In genomic region chrX:108268434-108269080, GRCh38 we compare ENCODE assay signal across 17 cellular contexts.
DNase-seq lines count a peak whose midpoint lies in the region; ATAC-seq, FAIRE-seq and TF ChIP-seq lines count a peak whose summit lies in the region.
"Had no signal": no experiment of that assay in that cellular context is flagged by ENCODE, and none has a peak within 500 bp of the region (broad histone marks: within the 10 kb centered on the region; RNA-seq: fewer than 3 reads in every experiment).

No MANE protein-coding gene starts in this region.

- no peaks in the 10 kb centered on the region for H3K27me3 ChIP-seq in astrocyte (ENCODE audit: insufficient read depth, low read length)
- no peaks in the 10 kb centered on the region for H3K27me3 ChIP-seq in upper lobe of right lung
- H3K27me3 ChIP-seq in CD4-positive, alpha-beta T cell (ENCODE audit: control insufficient read depth, insufficient read depth, low read length) = peaks cover 5% of the 10 kb centered on the region
- H3K27me3 ChIP-seq: colonic mucosa, Peyer's patch had no signal

- no peak overlapping the region for H3K4me3 Mint-ChIP-seq in astrocyte (ENCODE audit: unreplicated experiment)
- H3K4me3 Mint-ChIP-seq in CD4-positive, alpha-beta T cell = no peak overlapping the region
- H3K4me3 Mint-ChIP-seq: stimulated activated naive CD8-positive, alpha-beta T cell treated with anti-CD3 and anti-CD28 coated beads, Interleukin-15, Interleukin-2, amounts not matched to agents 100 ng/mL and 50 ng/mL, for 24 hours had no signal

- H3K36me3 ChIP-seq in astrocyte (ENCODE audit: insufficient read depth, low read length) (no peaks in the 10 kb centered on the region), upper lobe of right lung (no peaks in the 10 kb centered on the region)
- H3K36me3 ChIP-seq: colonic mucosa, Peyer's patch, prostate gland had no signal

- H3K9me3 Mint-ChIP-seq in astrocyte (ENCODE audit: unreplicated experiment) = no peaks in the 10 kb centered on the region
- no peaks in the 10 kb centered on the region for H3K9me3 Mint-ChIP-seq in CD4-positive, alpha-beta T cell
- H3K9me3 Mint-ChIP-seq: activated T-helper 2 cell treated with anti-CD3 and anti-CD28 coated beads, Interferon-gamma antibody, Interleukin-2, Interleukin-4, amounts not matched to agents 10 μg/mL and 5 μg/mL and 100 μg/mL, durations not matched to agents 14 hours and 24 hours and 36 hours; stimulated activated naive CD8-positive, alpha-beta T cell treated with anti-CD3 and anti-CD28 coated beads, Interleukin-15, Interleukin-2, amounts not matched to agents 100 ng/mL and 50 ng/mL, for 24 hours had no signal

- POLR2A ChIA-PET in CD4-positive, alpha-beta T cell (lab: Charles Lee) = no interaction called here

- FAIRE-seq in astrocyte (lab: Jason Lieb, UNC) = peak; percentile 80

- CTCF ChIA-PET in CD4-positive, alpha-beta T cell (lab: Charles Lee) = interaction anchor here (1.1 kb wide), 1 partner anchor 44 kb away, joined by 3 read pairs; no protein-coding TSS in a partner anchor

- no peak overlapping the region for H3K4me2 ChIP-seq in astrocyte (ENCODE audit: low read length)

- no peak overlapping the region for H3K27ac Mint-ChIP-seq in astrocyte (ENCODE audit: unreplicated experiment)
- H3K27ac Mint-ChIP-seq in CD4-positive, alpha-beta T cell = no peak overlapping the region
- H3K27ac Mint-ChIP-seq: activated T-helper 2 cell treated with anti-CD3 and anti-CD28 coated beads, Interferon-gamma antibody, Interleukin-2, Interleukin-4, amounts not matched to agents 10 μg/mL and 5 μg/mL and 100 μg/mL, durations not matched to agents 14 hours and 24 hours and 36 hours; stimulated activated naive CD8-positive, alpha-beta T cell treated with anti-CD3 and anti-CD28 coated beads, Interleukin-15, Interleukin-2, amounts not matched to agents 100 ng/mL and 50 ng/mL, for 24 hours had no signal

- no peaks in the 10 kb centered on the region for H3K36me3 Mint-ChIP-seq in astrocyte (ENCODE audit: low read depth, unreplicated experiment)
- no peaks in the 10 kb centered on the region for H3K36me3 Mint-ChIP-seq in CD4-positive, alpha-beta T cell (ENCODE audit: low read depth)

- H3K27ac ChIP-seq in astrocyte (ENCODE audit: low read depth, low read length) = no peak overlapping the region
- H3K27ac ChIP-seq in upper lobe of right lung = no peak overlapping the region
- no peak overlapping the region for H3K27ac ChIP-seq in CD4-positive, alpha-beta T cell (ENCODE audit: low read depth, low read length)
- H3K27ac ChIP-seq: colonic mucosa, Peyer's patch, prostate gland had no signal

- no peaks in the 10 kb centered on the region for H3K79me2 ChIP-seq in astrocyte (ENCODE audit: insufficient read depth, low read length)

- H3K4me3 ChIP-seq in astrocyte (ENCODE audit: insufficient read depth, low read depth, low read length) (no peak overlapping the region), upper lobe of right lung (no peak overlapping the region)
- H3K4me3 ChIP-seq: colonic mucosa, Peyer's patch, prostate gland had no signal

- no peak overlapping the region for H2AFZ ChIP-seq in astrocyte (ENCODE audit: low read depth, low read length)

- DNase-seq in A172 (ENCODE audit: low spot score) (peak; percentile 29), H4 (ENCODE audit: low spot score) (peak; percentile 47), astrocyte (ENCODE audit: low read depth) (peak; percentile 37), glomerular visceral epithelial cell (ENCODE audit: extremely low spot score) (peak; percentile 14), upper lobe of right lung (no peak)
- DNase-seq in CD4-positive, alpha-beta T cell = no peak
- DNase-seq: activated CD8-positive, alpha-beta memory T cell treated with anti-CD3 and anti-CD28 coated beads for 24 hours; colonic mucosa; COR-L47; NCI-H1694; Peyer's patch; SW 1271 had no signal

- no peaks in the 10 kb centered on the region for H3K4me1 ChIP-seq in astrocyte (ENCODE audit: insufficient read depth, low read length)
- H3K4me1 ChIP-seq in upper lobe of right lung = no peaks in the 10 kb centered on the region
- H3K4me1 ChIP-seq: colonic mucosa, Peyer's patch, prostate gland had no signal

- H3K27me3 Mint-ChIP-seq in astrocyte (ENCODE audit: low read depth, unreplicated experiment) = no peaks in the 10 kb centered on the region
- peaks cover 5% of the 10 kb centered on the region for H3K27me3 Mint-ChIP-seq in CD4-positive, alpha-beta T cell
- H3K27me3 Mint-ChIP-seq: stimulated activated naive CD8-positive, alpha-beta T cell treated with anti-CD3 and anti-CD28 coated beads, Interleukin-15, Interleukin-2, amounts not matched to agents 100 ng/mL and 50 ng/mL, for 24 hours had no signal

- no peak for ATAC-seq in upper lobe of right lung
- ATAC-seq in HG03175 (IDR thresholded peaks at IDR 0.05; ENCODE audit: unreplicated experiment) = no peak
- ATAC-seq in CD4-positive, alpha-beta T cell (ENCODE audit: poor library complexity) = no peak
- ATAC-seq in GM18868 (IDR thresholded peaks at IDR 0.05; ENCODE audit: unreplicated experiment) = no peak

- H4K20me1 ChIP-seq in astrocyte (ENCODE audit: insufficient read depth, low read length) = no peaks in the 10 kb centered on the region

- H3K9me3 ChIP-seq in astrocyte (ENCODE audit: insufficient read depth, low read depth, low read length) (no peaks in the 10 kb centered on the region), upper lobe of right lung (no peaks in the 10 kb centered on the region)
- H3K9me3 ChIP-seq in CD4-positive, alpha-beta T cell (ENCODE audit: control insufficient read depth, low read length) = no peaks in the 10 kb centered on the region
- H3K9me3 ChIP-seq: colonic mucosa, Peyer's patch, prostate gland had no signal

- H3K9ac ChIP-seq in astrocyte (ENCODE audit: low read length) = no peak overlapping the region

- intact Hi-C loops in upper lobe of right lung (cut with DNase I) = no loop called here
- intact Hi-C loops in CD4-positive, alpha-beta T cell (cut with DNase I, micrococcal nuclease) = no loop called here

- TF ChIP-seq CTCF in astrocyte (IDR thresholded peaks at IDR 0.05; ENCODE audit: insufficient read depth, low read depth, low read length) (no peak), upper lobe of right lung (IDR thresholded peaks at IDR 0.05) (no peak)
- TF ChIP-seq CTCF in CD4-positive, alpha-beta T cell (IDR thresholded peaks at IDR 0.05) = no peak

- peaks cover 10% of the 10 kb centered on the region for H3K4me1 Mint-ChIP-seq in astrocyte (ENCODE audit: low read depth, unreplicated experiment)
- no peaks in the 10 kb centered on the region for H3K4me1 Mint-ChIP-seq in CD4-positive, alpha-beta T cell (ENCODE audit: low read depth)

Comparison
In these comparisons a context has a peak if more than half of its experiments do, and no peak if none do; other contexts are left out.
1. DNase-seq: peak in A172 (single experiment), H4 (single experiment), astrocyte (single experiment) and glomerular visceral epithelial cell (single experiment); none in upper lobe of right lung (single experiment) and CD4-positive, alpha-beta T cell (0 of 10).